ENCODE assay signal across 23 cellular contexts in genomic region chr3:114293846-114294245, GRCh38. TPM values are rescaled to one million over a fixed set of nuclear protein-coding genes. Genes with fewer than 3 reads are reported as not detected.
DNase-seq lines count a peak whose midpoint lies in the region; ATAC-seq, FAIRE-seq and TF ChIP-seq lines count a peak whose summit lies in the region.
"Had no signal": no experiment of that assay in that cellular context is flagged by ENCODE, and none has a peak within 500 bp of the region (broad histone marks: within the 10 kb centered on the region; RNA-seq: fewer than 3 reads in every experiment).

TSS of gene TIGIT (plus strand) at chr3:114294028. CDS start at chr3:114294062, 34 bp downstream.

- peak within 1 kb of the TSS; percentile 25 to 67 (median 56) for H3K27ac ChIP-seq in Peyer's patch
- peak within 1 kb of the TSS; percentile 19 to 52 for H3K27ac ChIP-seq in small intestine (ENCODE audit: low read depth in 1 of 2, low read length in 1 of 2)
- H3K27ac ChIP-seq: HL-60, right atrium auricular region had no signal

- H3K9me3 ChIP-seq in Peyer's patch, result no peaks in the 10 kb centered on the region
- H3K9me3 ChIP-seq in small intestine (ENCODE audit: control insufficient read depth, low read depth), result no peaks in the 10 kb centered on the region
- H3K9me3 ChIP-seq: right atrium auricular region had no signal

- peak; percentile 79 for DNase-seq in activated CD8-positive, alpha-beta memory T cell treated with anti-CD3 and anti-CD28 coated beads, Interleukin-2, amount 10 ng/mL, durations not matched to agents 7 days and 5 days
- DNase-seq in activated CD8-positive, alpha-beta memory T cell treated with anti-CD3 and anti-CD28 coated beads, Interleukin-2, amount 50 U/mL, for 48 hours, result no peak
- DNase-seq in Peyer's patch (peak in 1 of 3 donors; percentile 59), small intestine (no peak), DMS79 treated with DMSO at 0.1 percent for 48 hours (lab: John Stamatoyannopoulos, UW) (no peak)
- DNase-seq in activated naive CD8-positive, alpha-beta T cell treated with anti-CD3 and anti-CD28 coated beads, Interleukin-2, amount 10 ng/mL, durations not matched to agents 7 days and 5 days, result no peak
- DNase-seq: DMS79; effector CD8-positive, alpha-beta T cell; head of caudate nucleus; NCI-H2081; SHP77; substantia nigra had no signal

- no peak for FAIRE-seq in small intestine (lab: Jason Lieb, UNC)
- FAIRE-seq: GM18507, H1, K562 had no signal

- peaks cover 0 to 8% (median 3%) of the 10 kb centered on the region in 4 donors for H3K4me1 ChIP-seq in Peyer's patch
- no peaks in the 10 kb centered on the region for H3K4me1 ChIP-seq in small intestine (ENCODE audit: control insufficient read depth in 2 of 2, insufficient read depth in 1 of 2, low read depth in 1 of 2, low read length in 1 of 2)

- H3K36me3 Mint-ChIP-seq in activated CD8-positive, alpha-beta memory T cell treated with anti-CD3 and anti-CD28 coated beads, Interleukin-2, amount 10 ng/mL, durations not matched to agents 7 days and 5 days, result peaks cover 48% of the 10 kb centered on the region
- H3K36me3 Mint-ChIP-seq in activated naive CD8-positive, alpha-beta T cell treated with anti-CD3 and anti-CD28 coated beads, Interleukin-2, amount 10 ng/mL, durations not matched to agents 7 days and 5 days, result peaks cover 2% of the 10 kb centered on the region
- H3K36me3 Mint-ChIP-seq: CD14-positive monocyte had no signal

- ATAC-seq in activated CD8-positive, alpha-beta memory T cell treated with anti-CD3 and anti-CD28 coated beads, Interleukin-2, amount 10 ng/mL, durations not matched to agents 7 days and 5 days, result peak; percentile 37
- ATAC-seq in activated naive CD8-positive, alpha-beta T cell treated with anti-CD3 and anti-CD28 coated beads, Interleukin-2, amount 10 ng/mL, durations not matched to agents 7 days and 5 days (ENCODE audit: low read depth), result no peak
- ATAC-seq in GM19023 (IDR thresholded peaks at IDR 0.05; ENCODE audit: unreplicated experiment) (no peak), HG03025 (IDR thresholded peaks at IDR 0.05; ENCODE audit: low FRiP score, unreplicated experiment) (no peak)
- ATAC-seq: K562 had no signal

- TF ChIP-seq POLR2A in Peyer's patch (IDR thresholded peaks at IDR 0.05), result no peak

- H3K4me3 Mint-ChIP-seq in activated CD8-positive, alpha-beta memory T cell treated with anti-CD3 and anti-CD28 coated beads, Interleukin-2, amount 10 ng/mL, durations not matched to agents 7 days and 5 days, result peak within 1 kb of the TSS; percentile 90
- peak within 1 kb of the TSS; percentile 58 for H3K4me3 Mint-ChIP-seq in activated naive CD8-positive, alpha-beta T cell treated with anti-CD3 and anti-CD28 coated beads, Interleukin-2, amount 10 ng/mL, durations not matched to agents 7 days and 5 days
- H3K4me3 Mint-ChIP-seq: CD14-positive monocyte had no signal

- no peak for TF ChIP-seq CTCF in Peyer's patch (IDR thresholded peaks at IDR 0.05)

- H3K27me3 Mint-ChIP-seq in activated CD8-positive, alpha-beta memory T cell treated with anti-CD3 and anti-CD28 coated beads, Interleukin-2, amount 10 ng/mL, durations not matched to agents 7 days and 5 days, result no peaks in the 10 kb centered on the region
- no peaks in the 10 kb centered on the region for H3K27me3 Mint-ChIP-seq in activated naive CD8-positive, alpha-beta T cell treated with anti-CD3 and anti-CD28 coated beads, Interleukin-2, amount 10 ng/mL, durations not matched to agents 7 days and 5 days

- no peaks in the 10 kb centered on the region for H3K9me3 Mint-ChIP-seq in activated CD8-positive, alpha-beta memory T cell treated with anti-CD3 and anti-CD28 coated beads, Interleukin-2, amount 10 ng/mL, durations not matched to agents 7 days and 5 days (ENCODE audit: low read depth)
- H3K9me3 Mint-ChIP-seq in activated naive CD8-positive, alpha-beta T cell treated with anti-CD3 and anti-CD28 coated beads, Interleukin-2, amount 10 ng/mL, durations not matched to agents 7 days and 5 days, result no peaks in the 10 kb centered on the region
- H3K9me3 Mint-ChIP-seq: CD14-positive monocyte had no signal

- H3K27me3 ChIP-seq in Peyer's patch (no peaks in the 10 kb centered on the region), small intestine (ENCODE audit: control insufficient read depth in 2 of 2, insufficient read depth in 2 of 2, low read length in 2 of 2) (no peaks in the 10 kb centered on the region)
- H3K27me3 ChIP-seq: right atrium auricular region had no signal

- 71 to 86% (median 80%) methylated on average over 6 of the region's 6 CpGs for WGBS in small intestine, 3 donors

- no peaks in the 10 kb centered on the region for H3K36me3 ChIP-seq in Peyer's patch
- H3K36me3 ChIP-seq in small intestine (ENCODE audit: control insufficient read depth in 2 of 2, insufficient read depth in 2 of 2, low read length in 2 of 2), result no peaks in the 10 kb centered on the region
- H3K36me3 ChIP-seq: right atrium auricular region had no signal

- peaks cover 73% of the 10 kb centered on the region for H3K4me1 Mint-ChIP-seq in activated CD8-positive, alpha-beta memory T cell treated with anti-CD3 and anti-CD28 coated beads, Interleukin-2, amount 10 ng/mL, durations not matched to agents 7 days and 5 days
- peaks cover 19% of the 10 kb centered on the region for H3K4me1 Mint-ChIP-seq in activated naive CD8-positive, alpha-beta T cell treated with anti-CD3 and anti-CD28 coated beads, Interleukin-2, amount 10 ng/mL, durations not matched to agents 7 days and 5 days

- peak within 1 kb of the TSS; percentile 99 for H3K27ac Mint-ChIP-seq in activated CD8-positive, alpha-beta memory T cell treated with anti-CD3 and anti-CD28 coated beads, Interleukin-2, amount 10 ng/mL, durations not matched to agents 7 days and 5 days
- peak within 1 kb of the TSS; percentile 72 for H3K27ac Mint-ChIP-seq in activated naive CD8-positive, alpha-beta T cell treated with anti-CD3 and anti-CD28 coated beads, Interleukin-2, amount 10 ng/mL, durations not matched to agents 7 days and 5 days

- POLR2A ChIA-PET in activated naive CD8-positive, alpha-beta T cell treated with anti-CD3 and anti-CD28 coated beads, Interleukin-2, amount 10 ng/mL, durations not matched to agents 7 days and 5 days (lab: Charles Lee), result interaction anchor here (1.8 kb wide), 1 partner anchor 80 kb away, joined by 5 read pairs; no protein-coding TSS in a partner anchor

- H3K4me3 ChIP-seq in Peyer's patch (no peak within 1 kb of the TSS), small intestine (ENCODE audit: low read depth in 1 of 2, low read length in 2 of 2) (peak within 1 kb of the TSS in 1 of 2 donors; percentile 5)
- H3K4me3 ChIP-seq: K562, right atrium auricular region had no signal

- CTCF ChIA-PET in activated CD8-positive, alpha-beta memory T cell treated with anti-CD3 and anti-CD28 coated beads, Interleukin-2, amount 10 ng/mL, durations not matched to agents 7 days and 5 days (lab: Charles Lee), result interaction anchor here (0.9 to 12.7 kb wide), 9 partner anchors 15 to 141 kb away, joined by 3 to 156 read pairs (median 7); no protein-coding TSS in a partner anchor

RNA-seq across cellular contexts. Expression of gene TIGIT, which starts in this region (rescaled TPM):
- total RNA-seq in activated CD8-positive, alpha-beta memory T cell treated with anti-CD3 and anti-CD28 coated beads, Interleukin-2, amount 10 ng/mL, durations not matched to agents 7 days and 5 days, result 100 to 1,000 TPM; 129 to 367 TPM
- total RNA-seq in Peyer's patch, result 1 to 10 TPM in 2 of 4 donors, under 1 TPM in 1, not detected in 1; 0.35 to 5.0 (median 2.5) TPM
- total RNA-seq in activated naive CD8-positive, alpha-beta T cell treated with anti-CD3 and anti-CD28 coated beads, Interleukin-2, amount 10 ng/mL, durations not matched to agents 7 days and 5 days, result 10 to 100 TPM; 35.5 to 42.4 TPM
- polyA plus RNA-seq in small intestine, result 1 to 10 TPM in 1 of 3 donors, under 1 TPM in 1, not detected in 1; 0.45 to 2.4 TPM
- total RNA-seq: fibroblast of lung, H1, lung microvascular endothelial cell, NCI-H460 had no signal
- polyA plus RNA-seq: fibroblast of lung, K562 had no signal

Comparison
In these comparisons a context has a peak if more than half of its experiments do, and no peak if none do; other contexts are left out.
1. RNA of gene TIGIT (total RNA-seq): 129 to 367 TPM in activated CD8-positive, alpha-beta memory T cell treated with anti-CD3 and anti-CD28 coated beads, Interleukin-2, amount 10 ng/mL, durations not matched to agents 7 days and 5 days and 35.5 to 42.4 TPM in activated naive CD8-positive, alpha-beta T cell treated with anti-CD3 and anti-CD28 coated beads, Interleukin-2, amount 10 ng/mL, durations not matched to agents 7 days and 5 days; 0.35 to 5.0 TPM in Peyer's patch; every median in the first group is over 4 times any median in the second.